In genomic region chr3:128127236-128127635, GRCh38 we compare ENCODE assay signal across 1 cellular context.
A peak's percentile ranks its signal among the peaks of the same experiment; 100 is the strongest.
TF ChIP-seq lines count a peak whose summit lies in the region.

No MANE protein-coding gene starts in this region.

TF ChIP-seq in HepG2, 621 proteins besides CTCF, POLR2A, EP300 and RAD21:
- TF ChIP-seq HNF4A (CRISPR knock-in tag; IDR thresholded peaks at IDR 0.05): peak; percentile 35; the same call in 1 of the 2 replicates
- peak; percentile 67 for TF ChIP-seq NR2C2 (CRISPR knock-in tag; IDR thresholded peaks at IDR 0.05; ENCODE audit: borderline replicate concordance)
- TF ChIP-seq XRCC5 (optimal IDR thresholded peaks at IDR 0.05; ENCODE audit: low read length): no peak
- no peak for TF ChIP-seq ZNF292 (CRISPR knock-in tag; IDR thresholded peaks at IDR 0.05; ENCODE audit: borderline replicate concordance, low read depth)
- no peak for TF ChIP-seq ZNF576 (CRISPR knock-in tag; IDR thresholded peaks at IDR 0.05)
- TF ChIP-seq ZNF275 (CRISPR knock-in tag; IDR thresholded peaks at IDR 0.05; ENCODE audit: borderline replicate concordance): no peak
- 0 out of 2 replicates have a peak, but pooled peaks have one; percentile 23 for TF ChIP-seq ESRRA (CRISPR knock-in tag; IDR thresholded peaks at IDR 0.05; ENCODE audit: low read depth)
- 0 out of 4 replicates have a peak, but pooled peaks of 1 of the 2 experiments have one; percentile 9 for TF ChIP-seq NR2F1 (CRISPR knock-in tag; IDR thresholded peaks at IDR 0.05)
